9 cellular contexts compared by ENCODE assay signal in genomic region chr1:53572061-53572801, GRCh38.
DNase-seq lines count a peak whose midpoint lies in the region; ATAC-seq and TF ChIP-seq lines count a peak whose summit lies in the region.
"Had no signal": no experiment of that assay in that cellular context is flagged by ENCODE, and none has a peak within 500 bp of the region (broad histone marks: within the 10 kb centered on the region; RNA-seq: fewer than 3 reads in every experiment).

No MANE protein-coding gene starts in this region.

- H3K4me1 Mint-ChIP-seq in stimulated activated effector memory CD8-positive, alpha-beta T cell treated with anti-CD3 and anti-CD28 coated beads, Interleukin-12 subunit alpha, Interleukin-12 subunit beta, amount 100 ng/mL, for 72 hours = peaks cover 34% of the 10 kb centered on the region

- ATAC-seq in Right ventricle myocardium inferior (peak; percentile 16), foreskin keratinocyte (peak; percentile 94), GM18909 (IDR thresholded peaks at IDR 0.05; ENCODE audit: poor library complexity, unreplicated experiment) (no peak)
- ATAC-seq in stimulated activated effector memory CD8-positive, alpha-beta T cell treated with anti-CD3 and anti-CD28 coated beads, Interleukin-12 subunit alpha, Interleukin-12 subunit beta, amount 100 ng/mL, for 72 hours = no peak

- H3K4me3 ChIP-seq in left ventricle myocardium inferior = no peak overlapping the region

- no peaks in the 10 kb centered on the region for H3K36me3 ChIP-seq in left ventricle myocardium inferior

- H3K9me3 Mint-ChIP-seq in stimulated activated effector memory CD8-positive, alpha-beta T cell treated with anti-CD3 and anti-CD28 coated beads, Interleukin-12 subunit alpha, Interleukin-12 subunit beta, amount 100 ng/mL, for 72 hours = peaks cover under 1% of the 10 kb centered on the region

- TF ChIP-seq CTCF in left ventricle myocardium inferior (IDR thresholded peaks at IDR 0.05; ENCODE audit: borderline replicate concordance) (no peak), foreskin keratinocyte (conservative IDR thresholded peaks at IDR 0.05) (no peak)

- H3K36me3 Mint-ChIP-seq in stimulated activated effector memory CD8-positive, alpha-beta T cell treated with anti-CD3 and anti-CD28 coated beads, Interleukin-12 subunit alpha, Interleukin-12 subunit beta, amount 100 ng/mL, for 72 hours = no peaks in the 10 kb centered on the region

- no peak overlapping the region for H3K4me3 Mint-ChIP-seq in stimulated activated effector memory CD8-positive, alpha-beta T cell treated with anti-CD3 and anti-CD28 coated beads, Interleukin-12 subunit alpha, Interleukin-12 subunit beta, amount 100 ng/mL, for 72 hours
- H3K4me3 Mint-ChIP-seq: memory B cell had no signal

- peaks cover 30% of the 10 kb centered on the region for H3K27me3 ChIP-seq in left ventricle myocardium inferior (ENCODE audit: low read depth)
- no peaks in the 10 kb centered on the region for H3K27me3 ChIP-seq in foreskin keratinocyte

- H3K4me1 ChIP-seq in left ventricle myocardium inferior (no peaks in the 10 kb centered on the region), foreskin keratinocyte (peaks cover 9% of the 10 kb centered on the region)

- intact Hi-C loops in Right ventricle myocardium inferior (cut with DNase I) (no loop called here), left ventricle myocardium inferior (cut with micrococcal nuclease) (no loop called here)

- DNase-seq in Right ventricle myocardium inferior (ENCODE audit: missing footprints) (no peak), left ventricle myocardium inferior (no peak), RKO (ENCODE audit: low spot score) (peak; percentile 7), foreskin keratinocyte (peak; percentile 81 to 90)
- no peak for DNase-seq in activated naive CD4-positive, alpha-beta T cell (lab: John Stamatoyannopoulos, UW)
- DNase-seq in stimulated activated effector memory CD8-positive, alpha-beta T cell treated with anti-CD3 and anti-CD28 coated beads, Interleukin-12 subunit alpha, Interleukin-12 subunit beta, amount 100 ng/mL, for 72 hours (ENCODE audit: low spot score in 2 of 2) = no peak

- H3K27ac ChIP-seq in left ventricle myocardium inferior (replicated peaks) (no peak overlapping the region), foreskin keratinocyte (no peak overlapping the region), temporal lobe (ENCODE audit: low read depth, low read length) (peak overlapping the region; percentile 33)

- H3K9me3 ChIP-seq in left ventricle myocardium inferior (replicated peaks) = peaks cover 6% of the 10 kb centered on the region

- H3K27ac Mint-ChIP-seq in stimulated activated effector memory CD8-positive, alpha-beta T cell treated with anti-CD3 and anti-CD28 coated beads, Interleukin-12 subunit alpha, Interleukin-12 subunit beta, amount 100 ng/mL, for 72 hours = no peak overlapping the region
- H3K27ac Mint-ChIP-seq: memory B cell had no signal

Comparison
In these comparisons a context has a peak if more than half of its experiments do, and no peak if none do; other contexts are left out.
1. ATAC-seq: peak in Right ventricle myocardium inferior (single experiment) and foreskin keratinocyte (single experiment); none in GM18909 (single experiment) and stimulated activated effector memory CD8-positive, alpha-beta T cell treated with anti-CD3 and anti-CD28 coated beads, Interleukin-12 subunit alpha, Interleukin-12 subunit beta, amount 100 ng/mL, for 72 hours (single experiment).
2. DNase-seq: peak in RKO (single experiment) and foreskin keratinocyte (2 of 2); none in Right ventricle myocardium inferior (single experiment), left ventricle myocardium inferior (single experiment), activated naive CD4-positive, alpha-beta T cell (0 of 4) and stimulated activated effector memory CD8-positive, alpha-beta T cell treated with anti-CD3 and anti-CD28 coated beads, Interleukin-12 subunit alpha, Interleukin-12 subunit beta, amount 100 ng/mL, for 72 hours (0 of 2).